8 cellular contexts compared by ENCODE assay signal in the genomic region with DNA sequence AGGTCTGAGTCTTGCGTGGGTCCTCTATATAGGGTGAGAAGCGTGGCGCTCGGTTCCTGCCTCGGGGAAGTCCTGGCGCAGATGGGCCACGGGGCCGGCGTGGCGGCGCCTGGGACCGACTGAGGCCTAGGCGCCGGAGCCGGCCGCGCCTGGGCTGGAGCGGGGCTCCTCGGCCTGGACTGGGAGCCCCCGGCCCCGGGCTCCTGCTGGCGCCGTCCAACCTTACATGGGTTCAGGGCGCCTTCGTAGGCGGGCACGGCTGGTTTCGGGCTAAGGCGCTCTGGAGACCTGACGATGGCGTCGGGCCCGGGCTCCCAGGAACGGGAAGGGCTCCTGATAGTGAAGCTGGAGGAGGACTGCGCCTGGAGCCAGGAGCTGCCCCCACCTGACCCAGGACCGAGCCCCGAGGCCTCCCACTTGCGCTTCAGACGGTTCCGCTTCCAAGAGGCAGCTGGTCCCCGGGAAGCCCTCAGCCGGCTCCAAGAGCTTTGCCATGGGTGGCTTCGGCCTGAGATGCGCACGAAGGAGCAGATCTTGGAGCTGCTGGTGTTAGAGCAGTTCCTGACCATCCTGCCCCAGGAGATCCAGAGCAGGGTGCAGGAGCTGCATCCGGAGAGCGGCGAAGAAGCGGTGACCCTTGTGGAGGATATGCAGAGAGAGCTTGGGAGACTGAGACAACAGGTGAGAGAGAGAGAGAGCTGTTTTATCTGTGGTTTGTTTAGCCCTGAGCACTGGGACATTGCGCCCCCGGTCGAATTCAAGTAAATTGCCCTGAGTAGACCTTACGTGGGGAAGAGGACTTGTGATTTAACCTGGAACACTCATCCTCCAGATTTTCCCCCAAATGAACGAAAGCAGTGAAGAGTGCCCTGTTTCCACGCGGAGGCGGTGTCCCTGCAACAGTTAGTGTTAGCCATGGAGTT. TPM values are rescaled to one million over a fixed set of nuclear protein-coding genes. Genes with fewer than 3 reads are reported as not detected.
DNase-seq lines count a peak whose midpoint lies in the region; ATAC-seq and TF ChIP-seq lines count a peak whose summit lies in the region.

No MANE protein-coding gene starts in this region.

- peak overlapping the region; percentile 99 for H3K4me3 ChIP-seq in NT2/D1 (ENCODE audit: insufficient read length, low read depth)
- peak overlapping the region; percentile 79 to 99 for H3K4me3 ChIP-seq in neutrophil (ENCODE audit: low read depth in 1 of 2, low read length in 1 of 2)

- H3K9me3 ChIP-seq in NT2/D1 (ENCODE audit: insufficient read depth, low read length) (peaks cover 33% of the 10 kb centered on the region), neutrophil (peaks cover 2% of the 10 kb centered on the region)

- ATAC-seq in GM19023 (IDR thresholded peaks at IDR 0.05; ENCODE audit: unreplicated experiment), result peak; percentile 12
- no peak for ATAC-seq in GM21576 (IDR thresholded peaks at IDR 0.05; ENCODE audit: unreplicated experiment)

- peaks cover 22% of the 10 kb centered on the region for H3K27me3 Mint-ChIP-seq in endothelial cell (ENCODE audit: unreplicated experiment)

- TF ChIP-seq CTCF in endothelial cell (IDR thresholded peaks at IDR 0.05; ENCODE audit: unreplicated experiment), result no peak
- no peak for TF ChIP-seq CTCF in neutrophil (IDR thresholded peaks at IDR 0.05)

- peak overlapping the region; percentile 98 for H3K27ac ChIP-seq in neutrophil

- H3K36me3 ChIP-seq in NT2/D1 (ENCODE audit: insufficient read depth, insufficient read length, low read length) (peaks cover 48% of the 10 kb centered on the region), neutrophil (peaks cover 16% of the 10 kb centered on the region)

- peak overlapping the region; percentile 97 for H3K27ac Mint-ChIP-seq in endothelial cell (ENCODE audit: unreplicated experiment)

- H3K36me3 Mint-ChIP-seq in endothelial cell (ENCODE audit: low read depth, unreplicated experiment), result peaks cover 39% of the 10 kb centered on the region

- peak overlapping the region; percentile 97 for H3K9ac ChIP-seq in NT2/D1 (ENCODE audit: insufficient read length, low read depth)

- peaks cover 4% of the 10 kb centered on the region for H3K4me1 ChIP-seq in NT2/D1 (ENCODE audit: insufficient read depth, insufficient read length)
- H3K4me1 ChIP-seq in neutrophil (ENCODE audit: control insufficient read depth in 1 of 2, insufficient read depth in 1 of 2, low read depth in 1 of 2, low read length in 1 of 2), result peaks cover 34 to 38% of the 10 kb centered on the region in 2 experiments

- no peak for DNase-seq in NT2/D1 (ENCODE audit: low read depth, low spot score)
- no peak for DNase-seq in endothelial cell (ENCODE audit: low spot score)
- DNase-seq in GM03348 (ENCODE audit: low spot score), result no peak
- DNase-seq in SKM-1 treated with dmso at 0.1 percent for 144 hours (lab: John Stamatoyannopoulos, UW; ENCODE audit: unreplicated experiment), result no peak
- no peak for DNase-seq in ureter (ENCODE audit: low spot score)

- H3K9me3 Mint-ChIP-seq in endothelial cell (ENCODE audit: unreplicated experiment), result peaks cover 9% of the 10 kb centered on the region

- peaks cover 15% of the 10 kb centered on the region for H3K4me1 Mint-ChIP-seq in endothelial cell (ENCODE audit: unreplicated experiment)

- peak overlapping the region; percentile 96 for H3K4me3 Mint-ChIP-seq in endothelial cell (ENCODE audit: unreplicated experiment)

- H3K27me3 ChIP-seq in NT2/D1 (ENCODE audit: insufficient read depth, insufficient read length), result no peaks in the 10 kb centered on the region
- peaks cover 11% of the 10 kb centered on the region for H3K27me3 ChIP-seq in neutrophil

RNA-seq across cellular contexts. Expression of gene ZNF263, which starts 0.5 kb away (rescaled TPM):
- total RNA-seq in endothelial cell (ENCODE audit: unreplicated experiment), result 43.7 TPM
- 40.3 TPM for total RNA-seq in ureter

RNA-seq across cellular contexts. Expression of gene TIGD7, which starts 21.4 kb away (rescaled TPM):
- total RNA-seq in endothelial cell (ENCODE audit: unreplicated experiment) (2.6 TPM), ureter (5.3 TPM)

RNA-seq across cellular contexts. Expression of gene ZNF75A, which starts 21.5 kb away (rescaled TPM):
- 27.0 TPM for total RNA-seq in endothelial cell (ENCODE audit: unreplicated experiment)
- 36.7 TPM for total RNA-seq in ureter

RNA-seq across cellular contexts. Expression of gene MEFV, which starts 27.4 kb away (rescaled TPM):
- total RNA-seq in endothelial cell (ENCODE audit: unreplicated experiment) (not detected), ureter (1.8 TPM)

RNA-seq across cellular contexts. Expression of gene ZNF200, which starts 48.8 kb away (rescaled TPM):
- 13.4 TPM for total RNA-seq in endothelial cell (ENCODE audit: unreplicated experiment)
- 7.8 TPM for total RNA-seq in ureter
